Comparison of ENCODE assay signal across 29 cellular contexts in the genomic region with DNA sequence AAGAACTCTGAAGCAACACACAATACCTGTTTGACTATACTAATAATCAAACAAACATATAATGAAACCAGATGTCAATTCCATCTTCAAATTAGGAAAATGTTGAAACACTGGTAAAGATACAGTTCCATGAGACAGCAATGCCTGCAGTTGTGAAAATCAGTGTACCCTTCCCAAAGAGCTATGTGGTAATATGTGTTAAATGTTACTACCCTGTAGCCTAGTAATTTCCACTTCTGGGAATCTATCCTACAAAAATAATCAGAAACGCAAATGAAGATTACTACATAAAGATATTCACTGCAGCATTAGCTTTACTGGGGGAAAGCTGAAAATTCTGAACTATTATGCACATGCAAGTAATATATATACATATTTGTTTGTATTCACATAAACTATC. TPM values are rescaled to one million over a fixed set of nuclear protein-coding genes. Genes with fewer than 3 reads are reported as not detected.
"Had no signal": no experiment of that assay in that cellular context is flagged by ENCODE, and none has a peak within 500 bp of the region (broad histone marks: within the 10 kb centered on the region; RNA-seq: fewer than 3 reads in every experiment).

No MANE protein-coding gene starts in this region.

- H3K36me3 Mint-ChIP-seq: memory B cell; naive B cell; natural killer cell treated with Interleukin-12 subunit alpha and Interleukin-12 subunit beta and Interleukin-15 and Interleukin-18, amount 100 ng/mL, for 72 hours; stimulated activated effector memory CD8-positive, alpha-beta T cell treated with anti-CD3 and anti-CD28 coated beads, Interleukin-12 subunit alpha, Interleukin-12 subunit beta, amount 100 ng/mL, for 72 hours; type B pancreatic cell had no signal

- H3K27me3 ChIP-seq: gastrocnemius medialis, right atrium auricular region, testis had no signal

- H3K27ac ChIP-seq: gastrocnemius medialis, neutrophil, prostate gland, right atrium auricular region, stomach, testis, tibial artery had no signal

- H3K27ac Mint-ChIP-seq: effector memory CD8-positive, alpha-beta T cell; memory B cell; naive B cell; natural killer cell treated with Interleukin-12 subunit alpha and Interleukin-12 subunit beta and Interleukin-15 and Interleukin-18, amount 100 ng/mL, for 72 hours; stimulated activated effector memory CD8-positive, alpha-beta T cell treated with anti-CD3 and anti-CD28 coated beads, Interleukin-12 subunit alpha, Interleukin-12 subunit beta, amount 100 ng/mL, for 72 hours; type B pancreatic cell had no signal

- H3K4me1 ChIP-seq: gastrocnemius medialis, prostate gland, right atrium auricular region, stomach, testis had no signal

- H3K36me3 ChIP-seq: gastrocnemius medialis, neutrophil, prostate gland, right atrium auricular region, stomach, tibial artery had no signal

- H3K4me2 ChIP-seq: smooth muscle cell had no signal

- H3K4me3 Mint-ChIP-seq: effector memory CD8-positive, alpha-beta T cell; memory B cell; naive B cell; natural killer cell treated with Interleukin-12 subunit alpha and Interleukin-12 subunit beta and Interleukin-15 and Interleukin-18, amount 100 ng/mL, for 72 hours; neural crest cell; stimulated activated effector memory CD8-positive, alpha-beta T cell treated with anti-CD3 and anti-CD28 coated beads, Interleukin-12 subunit alpha, Interleukin-12 subunit beta, amount 100 ng/mL, for 72 hours; type B pancreatic cell had no signal

- H3K4me1 Mint-ChIP-seq: memory B cell; neural crest cell; stimulated activated effector memory CD8-positive, alpha-beta T cell treated with anti-CD3 and anti-CD28 coated beads, Interleukin-12 subunit alpha, Interleukin-12 subunit beta, amount 100 ng/mL, for 72 hours had no signal

- H3K9me3 ChIP-seq: gastrocnemius medialis, mucosa of descending colon, neutrophil, prostate gland, right atrium auricular region, stomach, testis, tibial artery had no signal

- ATAC-seq: effector memory CD8-positive, alpha-beta T cell; gastrocnemius medialis; left lobe of liver; mucosa of descending colon; natural killer cell treated with Interleukin-12 subunit alpha and Interleukin-12 subunit beta and Interleukin-15 and Interleukin-18, amount 100 ng/mL, for 72 hours; sciatic nerve; stimulated activated effector memory CD8-positive, alpha-beta T cell treated with anti-CD3 and anti-CD28 coated beads, Interleukin-12 subunit alpha, Interleukin-12 subunit beta, amount 100 ng/mL, for 72 hours had no signal

- DNase-seq: cortex of kidney; effector memory CD8-positive, alpha-beta T cell; foreskin fibroblast; gastrocnemius medialis; head of caudate nucleus; kidney; mucosa of descending colon; naive B cell; stimulated activated CD4-positive, alpha-beta T cell treated with anti-CD3 and anti-CD28 coated beads, Interleukin-12 subunit alpha, Interleukin-12 subunit beta, amount 100 ng/mL, for 4 hours; stimulated activated CD4-positive, alpha-beta T cell treated with anti-CD3 and anti-CD28 coated beads, Interleukin-1b, Interleukin-23, amount 100 ng/mL, for 48 hours; stimulated activated CD4-positive, alpha-beta T cell treated with anti-CD3 and anti-CD28 coated beads, Interleukin-4, amount 100 ng/mL, for 24 hours; stimulated activated naive CD4-positive, alpha-beta T cell treated with Interleukin-2 at 50 U/mL for 16 hours; stomach; substantia nigra; testis; tibial artery had no signal

- H3K9me3 Mint-ChIP-seq: effector memory CD8-positive, alpha-beta T cell; memory B cell; naive B cell; natural killer cell treated with Interleukin-12 subunit alpha and Interleukin-12 subunit beta and Interleukin-15 and Interleukin-18, amount 100 ng/mL, for 72 hours; neural crest cell; stimulated activated effector memory CD8-positive, alpha-beta T cell treated with anti-CD3 and anti-CD28 coated beads, Interleukin-12 subunit alpha, Interleukin-12 subunit beta, amount 100 ng/mL, for 72 hours; type B pancreatic cell had no signal

- H3K4me3 ChIP-seq: gastrocnemius medialis, lung, mucosa of descending colon, prostate gland, right atrium auricular region, smooth muscle cell, stomach, testis, tibial artery had no signal

RNA-seq across cellular contexts. Expression of gene GLIS1, which starts 16.9 kb away (rescaled TPM):
- total RNA-seq: dermis microvascular lymphatic vessel endothelial cell; gastrocnemius medialis; left lobe of liver; natural killer cell treated with Interleukin-12 subunit alpha and Interleukin-12 subunit beta and Interleukin-15 and Interleukin-18, amount 100 ng/mL, for 72 hours; neural crest cell had no signal
